ENCODE assay signal across 2 cellular contexts in the genomic region with DNA sequence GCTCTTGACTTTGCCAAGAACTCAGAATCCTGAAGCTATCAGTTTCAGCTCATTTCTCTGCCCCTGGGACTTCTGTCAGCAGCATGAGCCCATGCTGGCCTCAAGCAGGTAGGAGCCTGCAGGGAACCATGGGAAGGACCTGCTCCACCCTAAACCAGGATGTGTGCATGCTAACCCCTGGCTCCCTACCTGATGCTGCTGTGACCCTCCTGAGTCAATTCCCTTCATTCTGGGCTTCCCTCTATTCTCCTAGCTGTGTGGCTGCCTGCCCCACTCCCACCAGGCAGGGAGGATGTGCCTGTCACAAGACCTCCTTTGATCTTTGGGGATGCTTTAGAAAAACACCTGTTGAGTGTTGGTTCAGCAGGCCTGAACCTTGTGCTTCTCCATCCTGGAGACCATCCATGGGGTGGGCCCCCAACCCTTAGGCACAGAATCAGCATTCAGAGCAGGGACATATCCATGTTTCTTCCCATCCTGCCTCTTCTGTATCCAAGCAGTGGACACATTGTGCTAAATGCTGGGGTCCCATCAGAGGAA.
A peak's percentile ranks its signal among the peaks of the same experiment; 100 is the strongest.
TF ChIP-seq lines count a peak whose summit lies in the region.

No MANE protein-coding gene starts in this region.

TF ChIP-seq in liver, 16 proteins besides CTCF, POLR2A, EP300 and RAD21:
- TF ChIP-seq, protein P1, sequence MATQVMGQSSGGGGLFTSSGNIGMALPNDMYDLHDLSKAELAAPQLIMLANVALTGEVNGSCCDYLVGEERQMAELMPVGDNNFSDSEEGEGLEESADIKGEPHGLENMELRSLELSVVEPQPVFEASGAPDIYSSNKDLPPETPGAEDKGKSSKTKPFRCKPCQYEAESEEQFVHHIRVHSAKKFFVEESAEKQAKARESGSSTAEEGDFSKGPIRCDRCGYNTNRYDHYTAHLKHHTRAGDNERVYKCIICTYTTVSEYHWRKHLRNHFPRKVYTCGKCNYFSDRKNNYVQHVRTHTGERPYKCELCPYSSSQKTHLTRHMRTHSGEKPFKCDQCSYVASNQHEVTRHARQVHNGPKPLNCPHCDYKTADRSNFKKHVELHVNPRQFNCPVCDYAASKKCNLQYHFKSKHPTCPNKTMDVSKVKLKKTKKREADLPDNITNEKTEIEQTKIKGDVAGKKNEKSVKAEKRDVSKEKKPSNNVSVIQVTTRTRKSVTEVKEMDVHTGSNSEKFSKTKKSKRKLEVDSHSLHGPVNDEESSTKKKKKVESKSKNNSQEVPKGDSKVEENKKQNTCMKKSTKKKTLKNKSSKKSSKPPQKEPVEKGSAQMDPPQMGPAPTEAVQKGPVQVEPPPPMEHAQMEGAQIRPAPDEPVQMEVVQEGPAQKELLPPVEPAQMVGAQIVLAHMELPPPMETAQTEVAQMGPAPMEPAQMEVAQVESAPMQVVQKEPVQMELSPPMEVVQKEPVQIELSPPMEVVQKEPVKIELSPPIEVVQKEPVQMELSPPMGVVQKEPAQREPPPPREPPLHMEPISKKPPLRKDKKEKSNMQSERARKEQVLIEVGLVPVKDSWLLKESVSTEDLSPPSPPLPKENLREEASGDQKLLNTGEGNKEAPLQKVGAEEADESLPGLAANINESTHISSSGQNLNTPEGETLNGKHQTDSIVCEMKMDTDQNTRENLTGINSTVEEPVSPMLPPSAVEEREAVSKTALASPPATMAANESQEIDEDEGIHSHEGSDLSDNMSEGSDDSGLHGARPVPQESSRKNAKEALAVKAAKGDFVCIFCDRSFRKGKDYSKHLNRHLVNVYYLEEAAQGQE (IDR thresholded peaks at IDR 0.05) = no peak
- peak; percentile 67 for TF ChIP-seq NR2F2 (IDR thresholded peaks at IDR 0.05)
- no peak for TF ChIP-seq ATF3 (IDR thresholded peaks at IDR 0.05)

TF ChIP-seq in H1, 55 proteins besides CTCF, POLR2A, EP300 and RAD21:
- TF ChIP-seq YY1 (IDR thresholded peaks at IDR 0.05; ENCODE audit: low read depth, low read length) (no peak), GABPA (IDR thresholded peaks at IDR 0.05; ENCODE audit: borderline replicate concordance, insufficient read depth, low read length) (no peak), RXRA (IDR thresholded peaks at IDR 0.05; ENCODE audit: insufficient read depth, low read depth, low read length) (no peak), EGR1 (IDR thresholded peaks at IDR 0.05; ENCODE audit: borderline replicate concordance, low read depth, low read length) (no peak), GTF2F1 (IDR thresholded peaks at IDR 0.05; ENCODE audit: borderline replicate concordance, low read depth, low read length) (no peak), CREB1 (IDR thresholded peaks at IDR 0.05) (no peak), ASH2L (IDR thresholded peaks at IDR 0.05; ENCODE audit: low read length) (no peak), KDM5A (IDR thresholded peaks at IDR 0.05; ENCODE audit: low read length) (no peak), FOSL1 (IDR thresholded peaks at IDR 0.05; ENCODE audit: insufficient read depth, low read depth, low read length) (no peak), JUN (IDR thresholded peaks at IDR 0.05; ENCODE audit: low read depth, low read length) (no peak)
- TF ChIP-seq, protein P2, sequence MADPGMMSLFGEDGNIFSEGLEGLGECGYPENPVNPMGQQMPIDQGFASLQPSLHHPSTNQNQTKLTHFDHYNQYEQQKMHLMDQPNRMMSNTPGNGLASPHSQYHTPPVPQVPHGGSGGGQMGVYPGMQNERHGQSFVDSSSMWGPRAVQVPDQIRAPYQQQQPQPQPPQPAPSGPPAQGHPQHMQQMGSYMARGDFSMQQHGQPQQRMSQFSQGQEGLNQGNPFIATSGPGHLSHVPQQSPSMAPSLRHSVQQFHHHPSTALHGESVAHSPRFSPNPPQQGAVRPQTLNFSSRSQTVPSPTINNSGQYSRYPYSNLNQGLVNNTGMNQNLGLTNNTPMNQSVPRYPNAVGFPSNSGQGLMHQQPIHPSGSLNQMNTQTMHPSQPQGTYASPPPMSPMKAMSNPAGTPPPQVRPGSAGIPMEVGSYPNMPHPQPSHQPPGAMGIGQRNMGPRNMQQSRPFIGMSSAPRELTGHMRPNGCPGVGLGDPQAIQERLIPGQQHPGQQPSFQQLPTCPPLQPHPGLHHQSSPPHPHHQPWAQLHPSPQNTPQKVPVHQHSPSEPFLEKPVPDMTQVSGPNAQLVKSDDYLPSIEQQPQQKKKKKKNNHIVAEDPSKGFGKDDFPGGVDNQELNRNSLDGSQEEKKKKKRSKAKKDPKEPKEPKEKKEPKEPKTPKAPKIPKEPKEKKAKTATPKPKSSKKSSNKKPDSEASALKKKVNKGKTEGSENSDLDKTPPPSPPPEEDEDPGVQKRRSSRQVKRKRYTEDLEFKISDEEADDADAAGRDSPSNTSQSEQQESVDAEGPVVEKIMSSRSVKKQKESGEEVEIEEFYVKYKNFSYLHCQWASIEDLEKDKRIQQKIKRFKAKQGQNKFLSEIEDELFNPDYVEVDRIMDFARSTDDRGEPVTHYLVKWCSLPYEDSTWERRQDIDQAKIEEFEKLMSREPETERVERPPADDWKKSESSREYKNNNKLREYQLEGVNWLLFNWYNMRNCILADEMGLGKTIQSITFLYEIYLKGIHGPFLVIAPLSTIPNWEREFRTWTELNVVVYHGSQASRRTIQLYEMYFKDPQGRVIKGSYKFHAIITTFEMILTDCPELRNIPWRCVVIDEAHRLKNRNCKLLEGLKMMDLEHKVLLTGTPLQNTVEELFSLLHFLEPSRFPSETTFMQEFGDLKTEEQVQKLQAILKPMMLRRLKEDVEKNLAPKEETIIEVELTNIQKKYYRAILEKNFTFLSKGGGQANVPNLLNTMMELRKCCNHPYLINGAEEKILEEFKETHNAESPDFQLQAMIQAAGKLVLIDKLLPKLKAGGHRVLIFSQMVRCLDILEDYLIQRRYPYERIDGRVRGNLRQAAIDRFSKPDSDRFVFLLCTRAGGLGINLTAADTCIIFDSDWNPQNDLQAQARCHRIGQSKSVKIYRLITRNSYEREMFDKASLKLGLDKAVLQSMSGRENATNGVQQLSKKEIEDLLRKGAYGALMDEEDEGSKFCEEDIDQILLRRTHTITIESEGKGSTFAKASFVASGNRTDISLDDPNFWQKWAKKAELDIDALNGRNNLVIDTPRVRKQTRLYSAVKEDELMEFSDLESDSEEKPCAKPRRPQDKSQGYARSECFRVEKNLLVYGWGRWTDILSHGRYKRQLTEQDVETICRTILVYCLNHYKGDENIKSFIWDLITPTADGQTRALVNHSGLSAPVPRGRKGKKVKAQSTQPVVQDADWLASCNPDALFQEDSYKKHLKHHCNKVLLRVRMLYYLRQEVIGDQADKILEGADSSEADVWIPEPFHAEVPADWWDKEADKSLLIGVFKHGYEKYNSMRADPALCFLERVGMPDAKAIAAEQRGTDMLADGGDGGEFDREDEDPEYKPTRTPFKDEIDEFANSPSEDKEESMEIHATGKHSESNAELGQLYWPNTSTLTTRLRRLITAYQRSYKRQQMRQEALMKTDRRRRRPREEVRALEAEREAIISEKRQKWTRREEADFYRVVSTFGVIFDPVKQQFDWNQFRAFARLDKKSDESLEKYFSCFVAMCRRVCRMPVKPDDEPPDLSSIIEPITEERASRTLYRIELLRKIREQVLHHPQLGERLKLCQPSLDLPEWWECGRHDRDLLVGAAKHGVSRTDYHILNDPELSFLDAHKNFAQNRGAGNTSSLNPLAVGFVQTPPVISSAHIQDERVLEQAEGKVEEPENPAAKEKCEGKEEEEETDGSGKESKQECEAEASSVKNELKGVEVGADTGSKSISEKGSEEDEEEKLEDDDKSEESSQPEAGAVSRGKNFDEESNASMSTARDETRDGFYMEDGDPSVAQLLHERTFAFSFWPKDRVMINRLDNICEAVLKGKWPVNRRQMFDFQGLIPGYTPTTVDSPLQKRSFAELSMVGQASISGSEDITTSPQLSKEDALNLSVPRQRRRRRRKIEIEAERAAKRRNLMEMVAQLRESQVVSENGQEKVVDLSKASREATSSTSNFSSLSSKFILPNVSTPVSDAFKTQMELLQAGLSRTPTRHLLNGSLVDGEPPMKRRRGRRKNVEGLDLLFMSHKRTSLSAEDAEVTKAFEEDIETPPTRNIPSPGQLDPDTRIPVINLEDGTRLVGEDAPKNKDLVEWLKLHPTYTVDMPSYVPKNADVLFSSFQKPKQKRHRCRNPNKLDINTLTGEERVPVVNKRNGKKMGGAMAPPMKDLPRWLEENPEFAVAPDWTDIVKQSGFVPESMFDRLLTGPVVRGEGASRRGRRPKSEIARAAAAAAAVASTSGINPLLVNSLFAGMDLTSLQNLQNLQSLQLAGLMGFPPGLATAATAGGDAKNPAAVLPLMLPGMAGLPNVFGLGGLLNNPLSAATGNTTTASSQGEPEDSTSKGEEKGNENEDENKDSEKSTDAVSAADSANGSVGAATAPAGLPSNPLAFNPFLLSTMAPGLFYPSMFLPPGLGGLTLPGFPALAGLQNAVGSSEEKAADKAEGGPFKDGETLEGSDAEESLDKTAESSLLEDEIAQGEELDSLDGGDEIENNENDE (IDR thresholded peaks at IDR 0.05; ENCODE audit: insufficient replicate concordance, low read length) = no peak
